8 cellular contexts compared by ENCODE assay signal in genomic region chr13:52450012-52450792, GRCh38. TPM values are rescaled to one million over a fixed set of nuclear protein-coding genes. Genes with fewer than 3 reads are reported as not detected.
A peak's percentile ranks its signal among the peaks of the same experiment; 100 is the strongest.
DNase-seq lines count a peak whose midpoint lies in the region; ATAC-seq and TF ChIP-seq lines count a peak whose summit lies in the region.

A gene with protein sequence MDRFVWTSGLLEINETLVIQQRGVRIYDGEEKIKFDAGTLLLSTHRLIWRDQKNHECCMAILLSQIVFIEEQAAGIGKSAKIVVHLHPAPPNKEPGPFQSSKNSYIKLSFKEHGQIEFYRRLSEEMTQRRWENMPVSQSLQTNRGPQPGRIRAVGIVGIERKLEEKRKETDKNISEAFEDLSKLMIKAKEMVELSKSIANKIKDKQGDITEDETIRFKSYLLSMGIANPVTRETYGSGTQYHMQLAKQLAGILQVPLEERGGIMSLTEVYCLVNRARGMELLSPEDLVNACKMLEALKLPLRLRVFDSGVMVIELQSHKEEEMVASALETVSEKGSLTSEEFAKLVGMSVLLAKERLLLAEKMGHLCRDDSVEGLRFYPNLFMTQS (minus strand): TSS chr13:52450634. CDS start chr13:52450594, 40 bp downstream.

- no peaks in the 10 kb centered on the region for H3K9me3 ChIP-seq in heart left ventricle
- no peaks in the 10 kb centered on the region for H3K9me3 ChIP-seq in upper lobe of left lung

- TF ChIP-seq POLR2A in heart left ventricle (IDR thresholded peaks at IDR 0.05) (peak in 1 of 2 donors; percentile 71), upper lobe of left lung (IDR thresholded peaks at IDR 0.05) (peak in 3 of 4 donors; percentile 60 to 97 (median 93))

- peak; percentile 99 for TF ChIP-seq CTCF in GM12875 (IDR thresholded peaks at IDR 0.05; ENCODE audit: borderline replicate concordance, insufficient read depth, low read depth, low read length)
- peak; percentile 99 to 100 (median 100) for TF ChIP-seq CTCF in heart left ventricle (IDR thresholded peaks at IDR 0.05)
- peak; percentile 98 to 100 (median 100) for TF ChIP-seq CTCF in upper lobe of left lung (IDR thresholded peaks at IDR 0.05)

- intact Hi-C loops in heart left ventricle (cut with DNase I), result loop anchor here (1.0 to 10.0 kb wide), 17 partner anchors 43 to 448 kb away; partner anchors contain the start of genes SUGT1 (in 4 of the 10), NEK3 (in 2 of the 10), THSD1 (in 2 of the 10) and ALG11 (in 1 of the 10)
- intact Hi-C loops in posterior cingulate gyrus (cut with DNase I), result loop anchor here (1.0 to 10.0 kb wide), 4 partner anchors 48 to 245 kb away; partner anchors contain the start of gene SUGT1

- H3K4me3 ChIP-seq in GM12875 (ENCODE audit: low read depth, low read length) (peak within 1 kb of the TSS; percentile 94), heart left ventricle (peak within 1 kb of the TSS; percentile 69 to 92 (median 82)), upper lobe of left lung (peak within 1 kb of the TSS; percentile 47 to 85 (median 72))

- H3K4me1 ChIP-seq in heart left ventricle (peaks cover 0 to 41% (median 22%) of the 10 kb centered on the region in 12 donors), upper lobe of left lung (peaks cover 26 to 40% (median 28%) of the 10 kb centered on the region in 4 donors)

- peak; percentile 78 for DNase-seq in NCI-H1436 (lab: John Stamatoyannopoulos, UW)
- DNase-seq in T follicular helper cell (ENCODE audit: low read depth), result peak; percentile 89
- peak; percentile 95 to 98 (median 96) for DNase-seq in heart left ventricle
- DNase-seq in posterior cingulate gyrus, result peak; percentile 88 to 99 (median 94)
- peak; percentile 98 to 99 for DNase-seq in upper lobe of left lung

- no peak for TF ChIP-seq EP300 in upper lobe of left lung (IDR thresholded peaks at IDR 0.05)

- no peaks in the 10 kb centered on the region for H3K27me3 ChIP-seq in heart left ventricle
- no peaks in the 10 kb centered on the region for H3K27me3 ChIP-seq in upper lobe of left lung

- ATAC-seq in HG02798 (IDR thresholded peaks at IDR 0.05; ENCODE audit: poor library complexity, unreplicated experiment) (peak; percentile 70), heart left ventricle (peak; percentile 72 to 94 (median 88)), upper lobe of left lung (ENCODE audit: low FRiP score in 2 of 2) (peak; percentile 96 to 97)

- H3K27ac ChIP-seq in adipose tissue (ENCODE audit: low read depth, low read length) (peak within 1 kb of the TSS; percentile 63), heart left ventricle (peak within 1 kb of the TSS; percentile 94 to 100 (median 98)), upper lobe of left lung (peak within 1 kb of the TSS; percentile 93 to 98 (median 97))

- H3K36me3 ChIP-seq in heart left ventricle, result peaks cover 0 to 12% (median 1%) of the 10 kb centered on the region in 9 donors
- peaks cover 0 to under 1% (median 0%) of the 10 kb centered on the region in 4 donors for H3K36me3 ChIP-seq in upper lobe of left lung

- 0% methylated on average over 87 to 105 of the region's 105 CpGs for WGBS in adipose tissue, 3 donors
- WGBS in heart left ventricle, 4 donors, result 0% methylated on average over 71 to 105 of the region's 105 CpGs
- WGBS in upper lobe of left lung, 2 donors, result 0% methylated on average over 1 to 52 of the region's 105 CpGs

RNA-seq across cellular contexts. Expression of the gene that starts here (rescaled TPM):
- polyA plus RNA-seq in adipose tissue (10 to 100 TPM; 12.7 to 21.5 (median 13.5) TPM), heart left ventricle (10 to 100 TPM; 15.0 to 24.7 TPM)
- total RNA-seq in heart left ventricle (10 to 100 TPM; 27.8 to 38.5 (median 32.8) TPM), upper lobe of left lung (10 to 100 TPM; 32.1 to 78.6 (median 37.7) TPM)

Comparison
In these comparisons a context has a peak if more than half of its experiments do, and no peak if none do; other contexts are left out.
1. Peak in every context shown above with its lines: DNase-seq, ATAC-seq, H3K4me3 ChIP-seq and H3K27ac ChIP-seq.